In the genomic region with DNA sequence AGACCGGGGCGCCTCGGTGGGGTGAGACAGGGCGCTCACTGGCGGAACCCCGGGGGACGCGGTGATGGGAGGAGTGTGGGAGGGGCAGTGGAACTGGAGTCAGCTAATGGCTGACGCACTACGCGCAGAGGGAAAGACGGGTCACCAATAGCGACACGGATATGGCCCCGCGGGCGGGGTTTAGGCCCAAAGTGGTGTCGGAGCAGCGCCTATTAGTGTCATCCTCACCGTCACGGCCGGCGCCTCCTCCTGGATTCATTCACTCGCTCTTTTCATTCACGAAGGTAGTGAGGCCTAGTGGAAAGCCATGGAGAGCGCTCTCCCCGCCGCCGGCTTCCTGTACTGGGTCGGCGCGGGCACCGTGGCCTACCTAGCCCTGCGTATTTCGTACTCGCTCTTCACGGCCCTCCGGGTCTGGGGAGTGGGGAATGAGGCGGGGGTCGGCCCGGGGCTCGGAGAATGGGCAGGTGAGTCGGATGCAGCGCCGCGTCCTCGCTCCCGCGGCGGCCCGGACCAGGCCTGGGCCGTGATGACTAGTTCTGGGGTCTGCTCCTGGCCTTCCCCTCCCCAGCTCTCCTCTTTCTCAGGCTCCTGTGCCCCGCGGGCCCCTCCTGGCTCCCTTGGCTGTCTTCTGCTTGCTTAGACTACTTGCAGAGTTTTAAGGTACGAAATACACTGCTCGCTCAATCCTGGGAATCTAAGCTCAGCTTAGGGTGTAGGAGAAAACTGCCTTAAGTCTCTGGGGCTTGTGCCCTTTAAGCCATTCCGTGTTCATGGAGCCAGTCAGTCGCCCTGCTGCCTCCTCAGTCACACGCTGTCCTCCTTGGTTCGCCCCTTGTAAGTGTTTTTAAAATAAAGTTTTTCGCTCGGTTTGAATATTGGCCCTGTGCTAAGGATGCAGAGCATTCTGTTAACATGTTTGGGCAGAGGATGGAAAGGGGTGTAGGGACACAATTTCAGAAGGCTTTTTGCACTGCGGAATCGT, we compare ENCODE assay signal across 8 cellular contexts. TPM values are rescaled to one million over a fixed set of nuclear protein-coding genes. Genes with fewer than 3 reads are reported as not detected.
DNase-seq lines count a peak whose midpoint lies in the region; ATAC-seq, FAIRE-seq and TF ChIP-seq lines count a peak whose summit lies in the region.

HSD17B12 (plus strand) TSS at position 218 of the 985 bp plus-strand sequence; CDS start at position 308, 90 bp downstream.

- FAIRE-seq in GM19239 (lab: Jason Lieb, UNC), result peak; percentile 100

- peaks cover 11% of the 10 kb centered on the region for H3K4me1 ChIP-seq in BE2C

- H3K4me3 ChIP-seq in BE2C (ENCODE audit: low read depth, low read length), result peak within 1 kb of the TSS; percentile 81
- H3K4me3 ChIP-seq in kidney epithelial cell (ENCODE audit: low read depth, low read length), result peak within 1 kb of the TSS; percentile 92

- no peak for TF ChIP-seq CTCF in BE2C (IDR thresholded peaks at IDR 0.05; ENCODE audit: low read depth, low read length)
- no peak for TF ChIP-seq CTCF in kidney epithelial cell (IDR thresholded peaks at IDR 0.05; ENCODE audit: insufficient read depth, low read length, poor library complexity, severe bottlenecking)

- H3K9me3 ChIP-seq in BE2C, result no peaks in the 10 kb centered on the region

- peak; percentile 98 for ATAC-seq in HG03457 (IDR thresholded peaks at IDR 0.05; ENCODE audit: unreplicated experiment)

- peak; percentile 95 for DNase-seq in BE2C
- peak; percentile 92 for DNase-seq in GM19239 (ENCODE audit: insufficient read length, low spot score)
- peak; percentile 96 for DNase-seq in NCI-H524 treated with DMSO at 0.1 percent for 48 hours (lab: John Stamatoyannopoulos, UW)
- peak; percentile 99 for DNase-seq in activated CD4-positive, alpha-beta T cell treated with anti-CD3 and anti-CD28 coated beads for 4 hours
- DNase-seq in kidney epithelial cell (ENCODE audit: low read depth), result peak; percentile 93
- DNase-seq in stimulated activated CD4-positive, alpha-beta T cell treated with anti-CD3 and anti-CD28 coated beads, Interleukin-15, amount 100 ng/mL, for 48 hours (ENCODE audit: low read depth in 2 of 2), result peak; percentile 99

- peak within 1 kb of the TSS; percentile 81 for H3K27ac ChIP-seq in cingulate gyrus (ENCODE audit: low read depth, low read length)

- H3K27me3 ChIP-seq in BE2C (no peaks in the 10 kb centered on the region), kidney epithelial cell (ENCODE audit: control insufficient read depth, insufficient read depth, low read length) (no peaks in the 10 kb centered on the region)

- H3K36me3 ChIP-seq in BE2C (peaks cover 7% of the 10 kb centered on the region), kidney epithelial cell (ENCODE audit: control insufficient read depth, insufficient read depth, low read length) (no peaks in the 10 kb centered on the region)

RNA-seq across cellular contexts. Expression of gene HSD17B12, which starts in this region (rescaled TPM):
- polyA plus RNA-seq in BE2C (2012; ENCODE audit: insufficient read depth, insufficient read length, low read depth), result 66.0 TPM
- 77.0 and 84.7 TPM in 2 replicates for total RNA-seq in kidney epithelial cell

Comparison
In these comparisons a context has a peak if more than half of its experiments do, and no peak if none do; other contexts are left out.
1. Peak in every context shown above with its lines: DNase-seq, ATAC-seq, H3K4me3 ChIP-seq and H3K27ac ChIP-seq.